ENCODE assay signal across 8 cellular contexts in the genomic region with DNA sequence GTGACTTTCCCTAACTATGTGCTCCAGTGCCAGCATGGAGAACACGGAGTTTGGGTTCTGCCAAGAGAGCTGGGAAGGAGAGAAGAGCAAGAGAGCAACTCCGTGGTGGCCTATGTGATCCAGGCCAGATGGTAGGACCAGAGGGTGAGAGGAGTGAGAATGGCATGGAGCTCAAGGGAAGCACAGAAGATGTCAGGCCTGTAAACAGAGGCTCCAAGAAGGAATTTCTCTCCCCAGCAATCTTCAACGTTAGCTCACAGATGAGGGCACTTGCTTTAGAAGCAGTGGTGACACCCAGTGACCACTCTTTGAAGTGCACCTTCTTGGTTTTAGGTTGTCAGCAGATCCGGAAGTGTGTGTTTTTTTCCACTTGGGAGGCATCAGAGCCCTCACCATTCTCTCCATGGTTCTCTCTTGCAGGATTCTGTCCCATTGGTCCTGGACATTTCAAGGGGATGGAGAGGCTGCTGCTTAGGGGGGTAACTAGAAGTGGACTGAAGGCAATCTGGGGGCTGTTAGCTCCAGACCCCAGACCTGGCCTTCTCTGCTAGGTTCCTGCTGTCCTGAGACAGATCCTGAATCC. TPM values are rescaled to one million over a fixed set of nuclear protein-coding genes. Genes with fewer than 3 reads are reported as not detected.
DNase-seq lines count a peak whose midpoint lies in the region; ATAC-seq and TF ChIP-seq lines count a peak whose summit lies in the region.

No MANE protein-coding gene starts in this region.

- ATAC-seq in HG02884 (IDR thresholded peaks at IDR 0.05; ENCODE audit: unreplicated experiment), result peak; percentile 48
- ATAC-seq in activated CD8-positive, alpha-beta T cell treated with anti-CD3 and anti-CD28 coated beads for 36 hours, result peak; percentile 86
- peak; percentile 72 for ATAC-seq in mucosa of descending colon
- peak; percentile 62 for ATAC-seq in stimulated activated naive CD8-positive, alpha-beta T cell treated with anti-CD3 and anti-CD28 coated beads, Interleukin-15, Interleukin-2, amounts not matched to agents 100 U/mL and 50 U/mL, for 24 hours
- no peak for ATAC-seq in HG03469 (IDR thresholded peaks at IDR 0.05; ENCODE audit: unreplicated experiment)

- POLR2A ChIA-PET in activated CD8-positive, alpha-beta T cell treated with anti-CD3 and anti-CD28 coated beads for 36 hours (lab: Charles Lee), result interaction anchor here (0.5 to 1.0 kb wide), 3 partner anchors 47 to 127 kb away, joined by 3 read pairs; no protein-coding TSS in a partner anchor

- TF ChIP-seq CTCF in activated CD8-positive, alpha-beta T cell treated with anti-CD3 and anti-CD28 coated beads for 36 hours (IDR thresholded peaks at IDR 0.05), result peak; percentile 71
- peak; percentile 90 for TF ChIP-seq CTCF in epithelial cell of proximal tubule (conservative IDR thresholded peaks at IDR 0.05; ENCODE audit: low read depth, low read length)
- peak; percentile 72 for TF ChIP-seq CTCF in mucosa of descending colon (IDR thresholded peaks at IDR 0.05)

- intact Hi-C loops in activated CD8-positive, alpha-beta T cell treated with anti-CD3 and anti-CD28 coated beads for 36 hours (cut with micrococcal nuclease), result no loop called here
- intact Hi-C loops in mucosa of descending colon (cut with DNase I, micrococcal nuclease), result no loop called here

- peaks cover 10% of the 10 kb centered on the region for H3K27me3 Mint-ChIP-seq in activated CD8-positive, alpha-beta T cell treated with anti-CD3 and anti-CD28 coated beads for 36 hours

- H3K4me3 Mint-ChIP-seq in activated CD8-positive, alpha-beta T cell treated with anti-CD3 and anti-CD28 coated beads for 36 hours, result no peak overlapping the region

- H3K9me3 ChIP-seq in mucosa of descending colon, result no peaks in the 10 kb centered on the region

- peak; percentile 77 for DNase-seq in Daoy (ENCODE audit: low read depth)
- DNase-seq in NCI-H526 treated with DMSO at 0.1 percent for 48 hours (lab: John Stamatoyannopoulos, UW), result peak; percentile 54
- peak; percentile 86 for DNase-seq in activated CD8-positive, alpha-beta T cell treated with anti-CD3 and anti-CD28 coated beads for 36 hours
- DNase-seq in epithelial cell of proximal tubule (ENCODE audit: low read depth), result peak; percentile 58
- peak in 2 of 3 donors; percentile 60 to 98 for DNase-seq in mucosa of descending colon
- peak; percentile 67 for DNase-seq in stimulated activated naive CD8-positive, alpha-beta T cell treated with anti-CD3 and anti-CD28 coated beads, Interleukin-15, Interleukin-2, amounts not matched to agents 100 U/mL and 50 U/mL, for 24 hours

- H3K4me1 Mint-ChIP-seq in activated CD8-positive, alpha-beta T cell treated with anti-CD3 and anti-CD28 coated beads for 36 hours (ENCODE audit: low read depth), result peaks cover 12% of the 10 kb centered on the region

- H3K36me3 ChIP-seq in mucosa of descending colon (ENCODE audit: low read depth), result no peaks in the 10 kb centered on the region

- H3K36me3 Mint-ChIP-seq in activated CD8-positive, alpha-beta T cell treated with anti-CD3 and anti-CD28 coated beads for 36 hours (ENCODE audit: low read depth), result no peaks in the 10 kb centered on the region

- H3K27ac Mint-ChIP-seq in activated CD8-positive, alpha-beta T cell treated with anti-CD3 and anti-CD28 coated beads for 36 hours, result no peak overlapping the region

- CTCF ChIA-PET in activated CD8-positive, alpha-beta T cell treated with anti-CD3 and anti-CD28 coated beads for 36 hours (lab: Charles Lee), result interaction anchor here (0.7 to 4.7 kb wide), 21 partner anchors 8 to 182 kb away, joined by 3 to 53 read pairs (median 4); partner anchors contain the start of gene MYO1D

- H3K9me3 Mint-ChIP-seq in activated CD8-positive, alpha-beta T cell treated with anti-CD3 and anti-CD28 coated beads for 36 hours, result no peaks in the 10 kb centered on the region

- H3K4me3 ChIP-seq in epithelial cell of proximal tubule (ENCODE audit: low read depth, low read length), result no peak overlapping the region
- no peak overlapping the region for H3K4me3 ChIP-seq in mucosa of descending colon

- H3K4me1 ChIP-seq in mucosa of descending colon (ENCODE audit: low read depth), result peaks cover 43% of the 10 kb centered on the region

RNA-seq across cellular contexts. Expression of gene TMEM98, which starts 18.1 kb away (rescaled TPM):
- total RNA-seq in Daoy (2014; rRNA removed; shearing (Covaris generic)), result 57.9 and 67.3 TPM in 2 replicates
- not detected for total RNA-seq in activated CD8-positive, alpha-beta T cell treated with anti-CD3 and anti-CD28 coated beads for 36 hours
- total RNA-seq in epithelial cell of proximal tubule (139 and 180 TPM in 2 replicates), mucosa of descending colon (100 to 1,000 TPM in 1 of 3 donors, 10 to 100 TPM in 2; 56.4 to 175 (median 85.9) TPM)

RNA-seq across cellular contexts. Expression of gene MYO1D, which starts 33.0 kb away (rescaled TPM):
- 24.4 and 25.5 TPM in 2 replicates for total RNA-seq in Daoy (2014; rRNA removed; shearing (Covaris generic))
- total RNA-seq in activated CD8-positive, alpha-beta T cell treated with anti-CD3 and anti-CD28 coated beads for 36 hours, result 1 to 10 TPM; 8.3 to 9.2 TPM
- 17.7 and 54.4 TPM in 2 replicates for total RNA-seq in epithelial cell of proximal tubule
- 100 to 1,000 TPM; 166 to 495 (median 256) TPM for total RNA-seq in mucosa of descending colon

Comparison
In these comparisons a context has a peak if more than half of its experiments do, and no peak if none do; other contexts are left out.
1. RNA of gene TMEM98, which starts 18.1 kb away (total RNA-seq): 139 to 180 TPM in epithelial cell of proximal tubule, 56.4 to 175 TPM in mucosa of descending colon and 57.9 to 67.3 TPM in Daoy; not detected in activated CD8-positive, alpha-beta T cell treated with anti-CD3 and anti-CD28 coated beads for 36 hours; every median in the first group is over 10 times any median in the second.
2. Peak in every context shown above with its lines, with median percentiles within 50 percentile points of each other: DNase-seq and CTCF ChIP-seq.